Comparison of ENCODE assay signal across 2 cellular contexts in the genomic region with DNA sequence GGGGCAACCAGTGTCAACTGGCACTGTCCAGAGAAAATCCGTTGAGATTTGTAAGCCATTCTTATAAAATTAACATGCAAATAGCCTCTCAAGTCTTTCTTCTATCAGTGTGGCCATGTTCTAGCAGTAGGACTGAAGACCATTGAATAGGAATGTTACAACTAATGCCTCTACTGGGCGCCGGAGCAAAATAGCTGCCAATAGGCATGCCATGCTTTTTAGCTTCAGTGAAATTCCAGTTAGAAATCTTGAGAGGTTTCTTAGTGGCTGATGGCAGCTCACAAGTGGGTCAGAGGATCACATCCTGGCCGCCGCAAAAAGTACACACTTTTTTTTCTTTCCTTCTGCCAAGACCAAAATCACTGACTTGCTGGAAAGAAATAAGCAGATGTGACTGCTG.
TF ChIP-seq lines count a peak whose summit lies in the region.

No MANE protein-coding gene starts in this region.

TF ChIP-seq in IMR-90, 13 proteins besides CTCF, POLR2A, EP300 and RAD21 (continued from another document):
- TF ChIP-seq, protein P1, sequence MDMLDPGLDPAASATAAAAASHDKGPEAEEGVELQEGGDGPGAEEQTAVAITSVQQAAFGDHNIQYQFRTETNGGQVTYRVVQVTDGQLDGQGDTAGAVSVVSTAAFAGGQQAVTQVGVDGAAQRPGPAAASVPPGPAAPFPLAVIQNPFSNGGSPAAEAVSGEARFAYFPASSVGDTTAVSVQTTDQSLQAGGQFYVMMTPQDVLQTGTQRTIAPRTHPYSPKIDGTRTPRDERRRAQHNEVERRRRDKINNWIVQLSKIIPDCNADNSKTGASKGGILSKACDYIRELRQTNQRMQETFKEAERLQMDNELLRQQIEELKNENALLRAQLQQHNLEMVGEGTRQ (IDR thresholded peaks at IDR 0.05; ENCODE audit: low read depth, low read length): no peak
- TF ChIP-seq NFE2L2 (IDR thresholded peaks at IDR 0.05; ENCODE audit: low read depth, low read length) (no peak), RCOR1 (IDR thresholded peaks at IDR 0.05; ENCODE audit: insufficient replicate concordance, low read length) (no peak), SMC3 (IDR thresholded peaks at IDR 0.05; ENCODE audit: low read depth, low read length) (no peak), MAFK (IDR thresholded peaks at IDR 0.05; ENCODE audit: low read depth, low read length) (no peak), MAZ (IDR thresholded peaks at IDR 0.05; ENCODE audit: borderline replicate concordance, low read depth, low read length) (no peak), FOS (IDR thresholded peaks at IDR 0.05; ENCODE audit: low read depth, low read length) (no peak), BHLHE40 (IDR thresholded peaks at IDR 0.05; ENCODE audit: low read depth, low read length) (no peak)
- TF ChIP-seq, protein P2, sequence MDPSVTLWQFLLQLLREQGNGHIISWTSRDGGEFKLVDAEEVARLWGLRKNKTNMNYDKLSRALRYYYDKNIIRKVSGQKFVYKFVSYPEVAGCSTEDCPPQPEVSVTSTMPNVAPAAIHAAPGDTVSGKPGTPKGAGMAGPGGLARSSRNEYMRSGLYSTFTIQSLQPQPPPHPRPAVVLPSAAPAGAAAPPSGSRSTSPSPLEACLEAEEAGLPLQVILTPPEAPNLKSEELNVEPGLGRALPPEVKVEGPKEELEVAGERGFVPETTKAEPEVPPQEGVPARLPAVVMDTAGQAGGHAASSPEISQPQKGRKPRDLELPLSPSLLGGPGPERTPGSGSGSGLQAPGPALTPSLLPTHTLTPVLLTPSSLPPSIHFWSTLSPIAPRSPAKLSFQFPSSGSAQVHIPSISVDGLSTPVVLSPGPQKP (IDR thresholded peaks at IDR 0.05; ENCODE audit: borderline replicate concordance, low read depth, low read length): no peak

TF ChIP-seq in SK-N-SH, 30 proteins besides CTCF, POLR2A, EP300 and RAD21 (continued from another document):
- TF ChIP-seq RXRA (IDR thresholded peaks at IDR 0.05; ENCODE audit: borderline replicate concordance, low read depth) (no peak), JUND (IDR thresholded peaks at IDR 0.05) (no peak), FOXJ3 (CRISPR knock-in tag; IDR thresholded peaks at IDR 0.05) (no peak), TEAD4 (IDR thresholded peaks at IDR 0.05; ENCODE audit: borderline replicate concordance, insufficient read depth) (no peak), EZH2phosphoT487 (IDR thresholded peaks at IDR 0.05; ENCODE audit: borderline replicate concordance, low read depth) (no peak), RFX5 (IDR thresholded peaks at IDR 0.05; ENCODE audit: low read length) (no peak), GABPA (IDR thresholded peaks at IDR 0.05; ENCODE audit: low read depth) (no peak)
TF ChIP-seq in SK-N-SH: peak in this region for 0.
